In the genomic region with DNA sequence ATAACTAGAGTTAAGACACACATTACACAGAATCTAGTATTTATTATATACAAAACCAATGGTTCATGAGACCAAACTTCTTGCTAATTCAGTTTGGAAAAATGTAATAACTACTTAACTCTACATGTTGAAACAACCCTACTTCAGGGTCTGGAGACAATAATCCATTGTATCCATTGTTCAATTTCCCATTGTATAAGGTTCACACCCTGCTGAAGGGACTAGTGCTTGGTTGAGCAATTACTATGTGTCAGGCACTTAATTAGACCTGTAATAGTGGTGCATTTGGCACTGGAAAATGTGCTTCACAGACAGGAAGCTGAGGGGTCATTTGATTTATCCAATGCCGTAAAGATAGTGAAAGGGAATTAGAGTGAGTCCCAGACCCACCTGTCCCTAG, we compare ENCODE assay signal across 20 cellular contexts.
"Had no signal": no experiment of that assay in that cellular context is flagged by ENCODE, and none has a peak within 500 bp of the region (broad histone marks: within the 10 kb centered on the region; RNA-seq: fewer than 3 reads in every experiment).

No MANE protein-coding gene starts in this region.

- H3K36me3 ChIP-seq: gastroesophageal sphincter, left ventricle myocardium inferior, lower lobe of right lung, spleen, tibial artery, upper lobe of left lung, uterus had no signal

- H3K4me1 ChIP-seq: gastroesophageal sphincter, left ventricle myocardium inferior, lower lobe of right lung, psoas muscle, spleen, tibial artery, upper lobe of left lung, uterus had no signal

- ATAC-seq: gastroesophageal sphincter; left cardiac atrium; lower lobe of right lung; psoas muscle; sciatic nerve; stimulated activated memory B cell treated with anti-CD40 and anti-IgM and Interleukin-4, amounts not matched to agents 10 μg/mL and 1 μg/mL and 100 μg/mL, for 72 hours had no signal

- H3K27ac ChIP-seq: gastroesophageal sphincter, left ventricle myocardium inferior, lower lobe of right lung, psoas muscle, spleen, tibial artery, upper lobe of left lung, uterus had no signal

- DNase-seq: effector memory CD4-positive, alpha-beta T cell; erythroblast; glutamatergic neuron; kidney; left cardiac atrium; left ventricle myocardium inferior; lower lobe of right lung; mesendoderm; naive B cell; psoas muscle; spleen; stimulated activated CD4-positive, alpha-beta T cell treated with anti-CD3 and anti-CD28 coated beads, Interleukin-15, amount 100 ng/mL, for 24 hours; stimulated activated CD4-positive, alpha-beta T cell treated with anti-CD3 and anti-CD28 coated beads, Interleukin-1b, Interleukin-23, amount 100 ng/mL, for 48 hours; stimulated activated CD4-positive, alpha-beta T cell treated with anti-CD3 and anti-CD28 coated beads, Interleukin-4, amount 100 ng/mL, for 24 hours; tibial artery; upper lobe of left lung; uterus had no signal

- H3K9me3 ChIP-seq: gastroesophageal sphincter, left ventricle myocardium inferior, lower lobe of right lung, psoas muscle, tibial artery, upper lobe of left lung, uterus had no signal

- H3K27me3 ChIP-seq: gastroesophageal sphincter, spleen, tibial artery, upper lobe of left lung, uterus had no signal

- H3K4me3 ChIP-seq: gastroesophageal sphincter, left ventricle myocardium inferior, lower lobe of right lung, psoas muscle, spleen, tibial artery, upper lobe of left lung, uterus had no signal
